Comparison of ENCODE assay signal across 16 cellular contexts in genomic region chr13:65342938-65343337, GRCh38.
"Had no signal": no experiment of that assay in that cellular context is flagged by ENCODE, and none has a peak within 500 bp of the region (broad histone marks: within the 10 kb centered on the region; RNA-seq: fewer than 3 reads in every experiment).

No MANE protein-coding gene starts in this region.

- H3K4me3 Mint-ChIP-seq: endodermal cell; natural killer cell treated with Interleukin-12 subunit alpha and Interleukin-12 subunit beta and Interleukin-15 and Interleukin-18, amount 100 ng/mL, for 72 hours had no signal

- ATAC-seq: activated CD4-positive, CD25-positive, alpha-beta regulatory T cell treated with anti-CD3 and anti-CD28 coated beads, Interleukin-2, amount 50 U/mL, for 24 hours; activated naive CD4-positive, alpha-beta T cell treated with anti-CD3 and anti-CD28 coated beads, Interleukin-2, amount 50 U/mL, for 72 hours; esophagus mucosa; foreskin keratinocyte; left lobe of liver; natural killer cell treated with Interleukin-12 subunit alpha and Interleukin-12 subunit beta and Interleukin-15 and Interleukin-18, amount 100 ng/mL, for 72 hours; psoas muscle had no signal

- H3K27ac Mint-ChIP-seq: activated naive CD4-positive, alpha-beta T cell treated with anti-CD3 and anti-CD28 coated beads, Interleukin-2, amount 50 U/mL, for 72 hours; endodermal cell; natural killer cell treated with Interleukin-12 subunit alpha and Interleukin-12 subunit beta and Interleukin-15 and Interleukin-18, amount 100 ng/mL, for 72 hours had no signal

- H3K27me3 ChIP-seq: breast epithelium, foreskin keratinocyte, sigmoid colon, transverse colon had no signal

- H3K9me3 Mint-ChIP-seq: natural killer cell treated with Interleukin-12 subunit alpha and Interleukin-12 subunit beta and Interleukin-15 and Interleukin-18, amount 100 ng/mL, for 72 hours had no signal

- H3K9me3 ChIP-seq: breast epithelium, psoas muscle had no signal

- H3K4me1 Mint-ChIP-seq: endodermal cell had no signal

- H3K4me3 ChIP-seq: breast epithelium, psoas muscle, sigmoid colon, transverse colon had no signal

- H3K4me1 ChIP-seq: breast epithelium, foreskin keratinocyte, psoas muscle, sigmoid colon, transverse colon had no signal

- H3K27ac ChIP-seq: breast epithelium, foreskin keratinocyte, psoas muscle, sigmoid colon, transverse colon had no signal

- H3K27me3 Mint-ChIP-seq: natural killer cell treated with Interleukin-12 subunit alpha and Interleukin-12 subunit beta and Interleukin-15 and Interleukin-18, amount 100 ng/mL, for 72 hours had no signal

- H3K36me3 Mint-ChIP-seq: activated naive CD4-positive, alpha-beta T cell treated with anti-CD3 and anti-CD28 coated beads, Interleukin-2, amount 50 U/mL, for 72 hours; natural killer cell treated with Interleukin-12 subunit alpha and Interleukin-12 subunit beta and Interleukin-15 and Interleukin-18, amount 100 ng/mL, for 72 hours had no signal

- DNase-seq: endodermal cell; foreskin keratinocyte; head of caudate nucleus; mammary epithelial cell; psoas muscle; sigmoid colon; stimulated activated CD4-positive, alpha-beta T cell treated with anti-CD3 and anti-CD28 coated beads, Interleukin-12 subunit alpha, Interleukin-12 subunit beta, amount 100 ng/mL, for 4 hours; stimulated activated naive CD4-positive, alpha-beta T cell; substantia nigra; transverse colon had no signal
